In genomic region chr1:149636286-149637122, GRCh38 we compare ENCODE assay signal across 8 cellular contexts. TPM values are rescaled to one million over a fixed set of nuclear protein-coding genes. Genes with fewer than 3 reads are reported as not detected.
A peak's percentile ranks its signal among the peaks of the same experiment; 100 is the strongest.
DNase-seq lines count a peak whose midpoint lies in the region; ATAC-seq and TF ChIP-seq lines count a peak whose summit lies in the region.
"Not testable (repeated sequence)": the region's sequence is repeated elsewhere in the genome, so short reads cannot be mapped to it uniquely, and the experiment has no call there.

No MANE protein-coding gene starts in this region.

- H3K27me3 ChIP-seq in tibial nerve, result not testable (repeated sequence)

- not testable (repeated sequence) for H3K4me1 ChIP-seq in tibial nerve

- H3K4me1 Mint-ChIP-seq in T-helper 2 cell treated with Interferon-gamma antibody and Interleukin-4, amounts not matched to agents 5 μg/mL and 100 μg/mL, for 36 hours (ENCODE audit: low read depth), result peaks cover 19% of the 10 kb centered on the region

- 0 to 3% methylated on average over 35 to 40 of the region's 41 CpGs for WGBS in tibial nerve, 2 donors

- DNase-seq in NCI-H1694 treated with DMSO at 0.1 percent for 48 hours (lab: John Stamatoyannopoulos, UW), result peak; percentile 98
- peak; percentile 89 for DNase-seq in T-helper 2 cell treated with Interferon-gamma antibody and Interleukin-4, amounts not matched to agents 5 μg/mL and 100 μg/mL, for 36 hours (ENCODE audit: low spot score)
- DNase-seq in left ventricle myocardium superior, result peak; percentile 91
- peak; percentile 70 to 98 (median 84) for DNase-seq in posterior cingulate gyrus
- DNase-seq in tibial nerve (ENCODE audit: low spot score in 2 of 2), result peak; percentile 83 to 84

- not testable (repeated sequence) for H3K27me3 Mint-ChIP-seq in T-helper 2 cell treated with Interferon-gamma antibody and Interleukin-4, amounts not matched to agents 5 μg/mL and 100 μg/mL, for 36 hours (ENCODE audit: low read depth)

- not testable (repeated sequence) for H3K36me3 ChIP-seq in tibial nerve

- H3K9me3 Mint-ChIP-seq in T-helper 2 cell treated with Interferon-gamma antibody and Interleukin-4, amounts not matched to agents 5 μg/mL and 100 μg/mL, for 36 hours, result not testable (repeated sequence)

- peak in 1 of 2 donors; percentile 87 for TF ChIP-seq EP300 in tibial nerve (IDR thresholded peaks at IDR 0.05)

- not testable (repeated sequence) for TF ChIP-seq CTCF in tibial nerve (IDR thresholded peaks at IDR 0.05)

- peak in 1 of 2 donors; percentile 51 for TF ChIP-seq POLR2A in tibial nerve (IDR thresholded peaks at IDR 0.05)

- H3K27ac ChIP-seq in angular gyrus (ENCODE audit: low read depth, low read length) (peak overlapping the region; percentile 96), tibial nerve (peak overlapping the region; percentile 87 to 94 (median 92))

- H3K4me3 Mint-ChIP-seq in T-helper 2 cell treated with Interferon-gamma antibody and Interleukin-4, amounts not matched to agents 5 μg/mL and 100 μg/mL, for 36 hours, result peak overlapping the region; percentile 93

- H3K36me3 Mint-ChIP-seq in T-helper 2 cell treated with Interferon-gamma antibody and Interleukin-4, amounts not matched to agents 5 μg/mL and 100 μg/mL, for 36 hours (ENCODE audit: low read depth), result not testable (repeated sequence)

- H3K9me3 ChIP-seq in tibial nerve, result not testable (repeated sequence)

- intact Hi-C loops in left ventricle myocardium superior (cut with micrococcal nuclease); posterior cingulate gyrus (cut with DNase I): not testable (repeated sequence)

- H3K4me3 ChIP-seq in tibial nerve, result peak overlapping the region; percentile 20 to 56 (median 36)

- peak; percentile 67 for ATAC-seq in GM18508 (IDR thresholded peaks at IDR 0.05; ENCODE audit: insufficient read depth, unreplicated experiment)
- ATAC-seq in HG02943 (IDR thresholded peaks at IDR 0.05; ENCODE audit: low read depth, unreplicated experiment), result peak; percentile 82
- peak; percentile 99 for ATAC-seq in left ventricle myocardium superior

- peak overlapping the region; percentile 100 for H3K27ac Mint-ChIP-seq in T-helper 2 cell treated with Interferon-gamma antibody and Interleukin-4, amounts not matched to agents 5 μg/mL and 100 μg/mL, for 36 hours

RNA-seq across cellular contexts. Expression of gene PPIAL4C, which starts 52.9 kb away (rescaled TPM):
- total RNA-seq in left ventricle myocardium superior (not detected), tibial nerve (not detected)

Comparison
In these comparisons a context has a peak if more than half of its experiments do, and no peak if none do; other contexts are left out.
1. Peak in every context shown above with its lines: DNase-seq, ATAC-seq, H3K4me3 ChIP-seq and H3K27ac ChIP-seq.